ENCODE assay signal across 18 cellular contexts in the genomic region with DNA sequence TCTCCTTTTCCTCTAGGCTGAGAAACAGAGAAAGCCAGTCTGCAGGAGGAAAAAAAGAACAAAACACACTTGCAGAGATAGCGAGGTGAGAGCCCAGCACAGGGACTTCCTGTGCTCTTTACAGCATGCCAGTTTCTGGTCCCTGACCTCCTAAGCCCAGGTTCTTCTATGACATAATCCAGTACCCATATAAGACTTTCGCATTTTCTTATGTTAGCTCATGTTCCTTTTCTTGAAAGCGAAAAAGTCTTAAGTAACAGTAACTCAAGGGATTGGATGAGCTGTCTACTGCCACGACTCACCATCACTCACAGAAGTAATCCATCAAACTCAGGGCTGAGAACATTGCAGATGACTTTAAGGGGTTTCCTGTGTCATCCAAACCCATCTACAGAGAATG. TPM values are rescaled to one million over a fixed set of nuclear protein-coding genes. Genes with fewer than 3 reads are reported as not detected.
"Had no signal": no experiment of that assay in that cellular context is flagged by ENCODE, and none has a peak within 500 bp of the region (broad histone marks: within the 10 kb centered on the region; RNA-seq: fewer than 3 reads in every experiment).

No MANE protein-coding gene starts in this region.

- ATAC-seq: lower lobe of right lung; mucosa of descending colon; naive thymus-derived CD8-positive, alpha-beta T cell; right cardiac atrium; stimulated activated naive B cell treated with anti-CD40 and anti-IgM and Interleukin-4, amounts not matched to agents 10 μg/mL and 1 μg/mL and 100 μg/mL, for 72 hours had no signal

- DNase-seq: activated CD4-positive, alpha-beta T cell treated with anti-CD3 and anti-CD28 coated beads, Interleukin-2, amount 50 U/mL, for 48 hours; activated naive CD4-positive, alpha-beta T cell treated with Interleukin-2 at 50 U/mL for 16 hours; amniotic stem cell; cerebellar nuclear complex; dermis blood vessel endothelial cell; endodermal cell; erythroblast; lower lobe of right lung; mucosa of descending colon; naive thymus-derived CD8-positive, alpha-beta T cell; occipital lobe; right cardiac atrium; stimulated activated naive B cell treated with anti-CD40 and anti-IgM and Interleukin-4, amounts not matched to agents 10 μg/mL and 1 μg/mL and 100 μg/mL, for 72 hours had no signal

- H3K9me3 ChIP-seq: lower lobe of right lung, mucosa of descending colon had no signal

- H3K4me1 Mint-ChIP-seq: naive thymus-derived CD8-positive, alpha-beta T cell had no signal

- H3K27ac Mint-ChIP-seq: brain; endodermal cell; naive thymus-derived CD8-positive, alpha-beta T cell; progenitor cell of endocrine pancreas; stimulated activated naive B cell treated with anti-CD40 and anti-IgM and Interleukin-4, amounts not matched to agents 10 μg/mL and 1 μg/mL and 100 μg/mL, for 72 hours had no signal

- H3K4me3 Mint-ChIP-seq: brain; endodermal cell; naive thymus-derived CD8-positive, alpha-beta T cell; stimulated activated naive B cell treated with anti-CD40 and anti-IgM and Interleukin-4, amounts not matched to agents 10 μg/mL and 1 μg/mL and 100 μg/mL, for 72 hours had no signal

- H3K4me1 ChIP-seq: lower lobe of right lung had no signal

- H3K4me3 ChIP-seq: lower lobe of right lung, mucosa of descending colon, smooth muscle cell had no signal

- H3K4me2 ChIP-seq: smooth muscle cell had no signal

- H3K9me3 Mint-ChIP-seq: endodermal cell had no signal

- H3K27ac ChIP-seq: lower lobe of right lung had no signal

- H3K36me3 ChIP-seq: lower lobe of right lung had no signal

RNA-seq across cellular contexts. Expression of gene CCDC70, which starts 17.4 kb away (rescaled TPM):
- total RNA-seq: dermis blood vessel endothelial cell; endodermal cell; glomerular endothelial cell; lower lobe of right lung; mucosa of descending colon; naive thymus-derived CD8-positive, alpha-beta T cell; occipital lobe; progenitor cell of endocrine pancreas; right cardiac atrium; smooth muscle cell; ureter had no signal

RNA-seq across cellular contexts. Expression of gene TMEM272, which starts 34.2 kb away (rescaled TPM):
- total RNA-seq: dermis blood vessel endothelial cell, glomerular endothelial cell, ureter had no signal
